In genomic region chr20:37120497-37120896, GRCh38 we compare ENCODE assay signal across 22 cellular contexts. TPM values are rescaled to one million over a fixed set of nuclear protein-coding genes. Genes with fewer than 3 reads are reported as not detected.
DNase-seq lines count a peak whose midpoint lies in the region; ATAC-seq, FAIRE-seq and TF ChIP-seq lines count a peak whose summit lies in the region.
"Had no signal": no experiment of that assay in that cellular context is flagged by ENCODE, and none has a peak within 500 bp of the region (broad histone marks: within the 10 kb centered on the region; RNA-seq: fewer than 3 reads in every experiment).

No MANE protein-coding gene starts in this region.

- peaks cover 2% of the 10 kb centered on the region for H3K27me3 Mint-ChIP-seq in neural progenitor cell (ENCODE audit: insufficient read depth, low read depth)
- H3K27me3 Mint-ChIP-seq in Calu3 (ENCODE audit: unreplicated experiment) = peaks cover 4% of the 10 kb centered on the region
- H3K27me3 Mint-ChIP-seq: B cell; CD4-positive, alpha-beta T cell had no signal

- H3K4me1 ChIP-seq in HepG2 (ENCODE audit: insufficient read depth, low read length) = peaks cover 19% of the 10 kb centered on the region
- no peaks in the 10 kb centered on the region for H3K4me1 ChIP-seq in right lobe of liver
- no peaks in the 10 kb centered on the region for H3K4me1 ChIP-seq in neural progenitor cell
- H3K4me1 ChIP-seq: A549 had no signal

- ATAC-seq in HepG2 (peak; percentile 62), right lobe of liver (no peak), GM21737 (IDR thresholded peaks at IDR 0.05; ENCODE audit: unreplicated experiment) (no peak), HG02840 (IDR thresholded peaks at IDR 0.05; ENCODE audit: low FRiP score, unreplicated experiment) (no peak)
- ATAC-seq: A549; CD8-positive, alpha-beta T cell had no signal

- H3K9me3 Mint-ChIP-seq in neural progenitor cell (peaks cover 7% of the 10 kb centered on the region), Calu3 (ENCODE audit: low read depth, unreplicated experiment) (no peaks in the 10 kb centered on the region)
- H3K9me3 Mint-ChIP-seq: CD4-positive, alpha-beta T cell; CD8-positive, alpha-beta T cell had no signal

- TF ChIP-seq POLR2A in HepG2 (IDR thresholded peaks at IDR 0.05; ENCODE audit: insufficient read depth in 1 of 2, low read depth in 2 of 2, low read length in 2 of 2) (no peak), right lobe of liver (IDR thresholded peaks at IDR 0.05) (no peak)

- H3K27ac Mint-ChIP-seq in neural progenitor cell (no peak overlapping the region), Calu3 (ENCODE audit: unreplicated experiment) (no peak overlapping the region)
- H3K27ac Mint-ChIP-seq: B cell; CD4-positive, alpha-beta T cell; CD8-positive, alpha-beta T cell had no signal

- H3K9ac ChIP-seq in HepG2 (ENCODE audit: insufficient read depth, low read depth, low read length) (no peak overlapping the region), neural progenitor cell (no peak overlapping the region)
- H3K9ac ChIP-seq: BLaER1 treated with 17β-estradiol and CSF1 and Interleukin-3, amounts not matched to agents 10 nM and 100 nM had no signal

- H3K79me2 ChIP-seq in HepG2 (ENCODE audit: insufficient read depth, low read length) (no peaks in the 10 kb centered on the region), neural progenitor cell (ENCODE audit: low read depth) (no peaks in the 10 kb centered on the region)

- no peak overlapping the region for H3K4me2 ChIP-seq in HepG2 (ENCODE audit: low read depth, low read length)
- H3K4me2 ChIP-seq in neural progenitor cell = no peak overlapping the region
- H3K4me2 ChIP-seq: A549; BLaER1 treated with 17β-estradiol and CSF1 and Interleukin-3, amounts not matched to agents 10 nM and 100 nM had no signal

- in situ Hi-C loops in HepG2 (cut with HindIII; ENCODE audit: extremely low pct_ligation_motif_present, low pct_unique_long_range_greater_than_20kb) = no loop called here

- POLR2A ChIA-PET in HepG2 (lab: Yijun Ruan, JAX) = interaction anchor here (1.5 kb wide), 1 partner anchor 58 kb away, joined by 4 read pairs; the partner anchor contains the start of genes MROH8 and RPN2

- H3K36me3 Mint-ChIP-seq in neural progenitor cell (peaks cover 5% of the 10 kb centered on the region), Calu3 (ENCODE audit: insufficient read depth, unreplicated experiment) (no peaks in the 10 kb centered on the region)
- H3K36me3 Mint-ChIP-seq: CD8-positive, alpha-beta T cell had no signal

- H3K9me3 ChIP-seq in HepG2 (ENCODE audit: low read length) = no peaks in the 10 kb centered on the region
- H3K9me3 ChIP-seq in right lobe of liver = no peaks in the 10 kb centered on the region
- H3K9me3 ChIP-seq in neural progenitor cell (ENCODE audit: low read depth) = no peaks in the 10 kb centered on the region
- H3K9me3 ChIP-seq: A549 had no signal

- TF ChIP-seq EP300 in HepG2 (IDR thresholded peaks at IDR 0.05; ENCODE audit: low read depth in 2 of 2, low read length in 2 of 2) (no peak), HepG2 (CRISPR knock-in tag; IDR thresholded peaks at IDR 0.05; ENCODE audit: borderline replicate concordance) (no peak)

- no peak overlapping the region for H2AFZ ChIP-seq in HepG2 (ENCODE audit: low read length)
- H2AFZ ChIP-seq in neural progenitor cell (replicated peaks) = peak overlapping the region; percentile 17

- H3K27ac ChIP-seq in HepG2 (ENCODE audit: extremely low read length, insufficient read depth, low read length) (no peak overlapping the region), right lobe of liver (no peak overlapping the region), neural progenitor cell (no peak overlapping the region)
- H3K27ac ChIP-seq: 22Rv1; A549; BLaER1 treated with 17β-estradiol and CSF1 and Interleukin-3, amounts not matched to agents 10 nM and 100 nM; C4-2B had no signal

- H3K4me1 Mint-ChIP-seq in neural progenitor cell = no peaks in the 10 kb centered on the region
- no peaks in the 10 kb centered on the region for H3K4me1 Mint-ChIP-seq in Calu3 (ENCODE audit: low read depth, unreplicated experiment)

- no peaks in the 10 kb centered on the region for H3K27me3 ChIP-seq in HepG2 (ENCODE audit: control insufficient read depth in 1 of 2, insufficient read depth in 2 of 2, low read length in 2 of 2)
- H3K27me3 ChIP-seq in right lobe of liver = no peaks in the 10 kb centered on the region
- no peaks in the 10 kb centered on the region for H3K27me3 ChIP-seq in neural progenitor cell
- H3K27me3 ChIP-seq: BLaER1 treated with 17β-estradiol and CSF1 and Interleukin-3, amounts not matched to agents 10 nM and 100 nM had no signal

- BruUV-seq in HepG2 (replicated peaks; lab: Mats Ljungman, UMichigan) (no TSS peak), Calu3 (replicated peaks; lab: Mats Ljungman, UMichigan) (no TSS peak)

- H3F3A ChIP-seq in neural progenitor cell (ENCODE audit: low read depth) = no peaks in the 10 kb centered on the region

- TF ChIP-seq RAD21 in HepG2 (CRISPR knock-in tag; IDR thresholded peaks at IDR 0.05) = no peak

- H3K36me3 ChIP-seq in HepG2 (replicated peaks in 1 of 2; ENCODE audit: control insufficient read depth in 1 of 2, insufficient read depth in 2 of 2, low read length in 2 of 2) (no peaks in the 10 kb centered on the region), right lobe of liver (no peaks in the 10 kb centered on the region), neural progenitor cell (no peaks in the 10 kb centered on the region)
- H3K36me3 ChIP-seq: BLaER1 treated with 17β-estradiol and CSF1 and Interleukin-3, amounts not matched to agents 10 nM and 100 nM had no signal

- DNase-seq in HepG2 (ENCODE audit: low spot score) (no peak), right lobe of liver (no peak), NCI-H526 treated with DMSO at 0.1 percent for 48 hours (lab: John Stamatoyannopoulos, UW) (peak; percentile 67), neural progenitor cell (ENCODE audit: low spot score) (no peak), Calu3 (no peak)
- DNase-seq: AML-193; CD4-positive, alpha-beta T cell; CD8-positive, alpha-beta T cell; COR-L47; DMS79 treated with DMSO at 0.1 percent for 48 hours; GF-D8 had no signal

- no peak overlapping the region for H3K4me3 ChIP-seq in HepG2 (replicated peaks in 1 of 3; ENCODE audit: insufficient read depth in 1 of 3, low read depth in 2 of 3, low read length in 3 of 3)
- H3K4me3 ChIP-seq in right lobe of liver = no peak overlapping the region
- H3K4me3 ChIP-seq in neural progenitor cell = no peak overlapping the region
- H3K4me3 ChIP-seq: A549; BLaER1 treated with 17β-estradiol and CSF1 and Interleukin-3, amounts not matched to agents 10 nM and 100 nM had no signal

- CTCF ChIA-PET in HepG2 (lab: Yijun Ruan, JAX; ENCODE audit: low intra/inter-chr PET ratio, low total read pairs) (no interaction called here), Calu3 (lab: Charles Lee) (no interaction called here)

- intact Hi-C loops in HepG2 (cut with micrococcal nuclease; ENCODE audit: unreplicated experiment) = no loop called here
- intact Hi-C loops in right lobe of liver (cut with DNase I) = no loop called here
- intact Hi-C loops in Calu3 (cut with micrococcal nuclease; ENCODE audit: unreplicated experiment) = no loop called here

- TF ChIP-seq CTCF in HepG2 (CRISPR knock-in tag; IDR thresholded peaks at IDR 0.05) = no peak
- no peak for TF ChIP-seq CTCF in right lobe of liver (IDR thresholded peaks at IDR 0.05)
- TF ChIP-seq CTCF in neural progenitor cell (IDR thresholded peaks at IDR 0.05) = no peak
- TF ChIP-seq CTCF in Calu3 (IDR thresholded peaks at IDR 0.05; ENCODE audit: unreplicated experiment) = no peak

- FAIRE-seq in HepG2 (lab: Jason Lieb, UNC) = no peak
- FAIRE-seq: A549, D721Med, G401.6, GM12891, GM19239 had no signal

- H3K4me3 Mint-ChIP-seq in neural progenitor cell = no peak overlapping the region
- no peak overlapping the region for H3K4me3 Mint-ChIP-seq in Calu3 (ENCODE audit: low read depth, unreplicated experiment)
- H3K4me3 Mint-ChIP-seq: B cell; CD4-positive, alpha-beta T cell; CD8-positive, alpha-beta T cell had no signal

- 36% methylated on average over 4 of the region's 4 CpGs for WGBS in HepG2 (ENCODE audit: low lambda C conversion rate)
- WGBS in right lobe of liver (ENCODE audit: insufficient coverage, low coverage, low lambda C conversion rate, missing lambda C conversion rate) = 85% methylated on average over 4 of the region's 4 CpGs

- no peaks in the 10 kb centered on the region for H4K20me1 ChIP-seq in HepG2 (ENCODE audit: insufficient read depth, low read length)
- H4K20me1 ChIP-seq in neural progenitor cell (ENCODE audit: low read depth) = no peaks in the 10 kb centered on the region
- H4K20me1 ChIP-seq: BLaER1 treated with 17β-estradiol and CSF1 and Interleukin-3, amounts not matched to agents 10 nM and 100 nM had no signal

RNA-seq across cellular contexts. Expression of gene RBL1, which starts 24.7 kb away (rescaled TPM):
- total RNA-seq in HepG2 (2016; rRNA removed; fragmentation: Illumina TruSeq; extraction: Trizol) = 25.9 and 27.5 TPM in 2 replicates
- total RNA-seq in HepG2 (2016; cell fraction: cytosol; rRNA removed; fragmentation: Illumina TruSeq; extraction: Trizol; ENCODE audit: low read depth) = 42.0 and 44.0 TPM in 2 replicates
- total RNA-seq in HepG2 (2016; cell fraction: insoluble cytoplasmic fraction; rRNA removed; fragmentation: Illumina TruSeq; extraction: Trizol) = 24.2 and 27.7 TPM in 2 replicates
- 15.8 and 18.1 TPM in 2 replicates for total RNA-seq in HepG2 (2016; cell fraction: membrane; rRNA removed; fragmentation: Illumina TruSeq; extraction: Trizol)
- total RNA-seq in HepG2 (2016; cell fraction: nucleus; rRNA removed; fragmentation: Illumina TruSeq; extraction: Trizol) = 32.1 and 40.4 TPM in 2 replicates
- polyA plus RNA-seq in HepG2 (2011; rRNA removed) = 4.4 and 6.0 TPM in 2 replicates
- 2.9 and 3.4 TPM in 2 replicates for polyA plus RNA-seq in HepG2 (2011; cell fraction: cytosol; rRNA removed)
- polyA plus RNA-seq in HepG2 (2011; cell fraction: nucleus; rRNA removed) = 4.2 and 6.8 TPM in 2 replicates
- polyA plus RNA-seq in HepG2 (2012) = 3.7 and 7.6 TPM in 2 replicates
- polyA plus RNA-seq in HepG2 (2016; cell fraction: cytosol; fragmentation: Illumina TruSeq; extraction: Trizol; ENCODE audit: low read depth) = 0.89 TPM in 2 replicates
- polyA plus RNA-seq in HepG2 (2016; cell fraction: insoluble cytoplasmic fraction; fragmentation: Illumina TruSeq; extraction: Trizol; ENCODE audit: low read depth) = 14.5 and 15.0 TPM in 2 replicates
- polyA plus RNA-seq in HepG2 (2016; cell fraction: membrane; fragmentation: Illumina TruSeq; extraction: Trizol; ENCODE audit: low read depth) = 2.6 and 2.7 TPM in 2 replicates
- 18.1 and 20.7 TPM in 2 replicates for polyA plus RNA-seq in HepG2 (2016; cell fraction: nucleus; fragmentation: Illumina TruSeq; extraction: Trizol; ENCODE audit: insufficient read depth, low read depth)
- 16.9 and 19.2 TPM in 2 replicates for polyA minus RNA-seq in HepG2 (2011; rRNA and poly(A)+ RNA removed; ENCODE audit: low replicate concordance)
- 10.9 and 13.3 TPM in 2 replicates for polyA minus RNA-seq in HepG2 (2011; cell fraction: cytosol; rRNA and poly(A)+ RNA removed)
- polyA minus RNA-seq in HepG2 (2011; cell fraction: nucleus; rRNA and poly(A)+ RNA removed) = 27.9 and 29.1 TPM in 2 replicates
- total RNA-seq in right lobe of liver = 1 to 10 TPM; 1.8 to 3.9 (median 2.2) TPM
- 21.3 and 22.1 TPM in 2 replicates for total RNA-seq in neural progenitor cell (ENCODE audit: low replicate concordance)
- total RNA-seq in Calu3 (2022) = 20.3 and 21.5 TPM in 2 replicates

RNA-seq across cellular contexts. Expression of gene RPN2, which starts 58.6 kb away (rescaled TPM):
- total RNA-seq in HepG2 (2016; rRNA removed; fragmentation: Illumina TruSeq; extraction: Trizol) (284 and 587 TPM in 2 replicates), right lobe of liver (100 to 1,000 TPM in 5 of 6 experiments, 10 to 100 TPM in 1; 91.7 to 188 (median 148) TPM), neural progenitor cell (ENCODE audit: low replicate concordance) (249 and 284 TPM in 2 replicates), Calu3 (2022) (508 and 522 TPM in 2 replicates)
- 65.3 and 71.8 TPM in 2 replicates for total RNA-seq in HepG2 (2016; cell fraction: cytosol; rRNA removed; fragmentation: Illumina TruSeq; extraction: Trizol; ENCODE audit: low read depth)
- total RNA-seq in HepG2 (2016; cell fraction: insoluble cytoplasmic fraction; rRNA removed; fragmentation: Illumina TruSeq; extraction: Trizol) = 271 and 578 TPM in 2 replicates
- 95.8 and 99.1 TPM in 2 replicates for total RNA-seq in HepG2 (2016; cell fraction: membrane; rRNA removed; fragmentation: Illumina TruSeq; extraction: Trizol)
- 514 and 600 TPM in 2 replicates for total RNA-seq in HepG2 (2016; cell fraction: nucleus; rRNA removed; fragmentation: Illumina TruSeq; extraction: Trizol)
- 1,560 and 1,818 TPM in 2 replicates for polyA plus RNA-seq in HepG2 (2011; rRNA removed)
- polyA plus RNA-seq in HepG2 (2011; cell fraction: cytosol; rRNA removed) = 1,385 TPM in 2 replicates
- 528 and 556 TPM in 2 replicates for polyA plus RNA-seq in HepG2 (2011; cell fraction: nucleus; rRNA removed)
- 566 and 592 TPM in 2 replicates for polyA plus RNA-seq in HepG2 (2012)
- polyA plus RNA-seq in HepG2 (2016; cell fraction: cytosol; fragmentation: Illumina TruSeq; extraction: Trizol; ENCODE audit: low read depth) = 52.7 and 53.5 TPM in 2 replicates
- 324 and 345 TPM in 2 replicates for polyA plus RNA-seq in HepG2 (2016; cell fraction: insoluble cytoplasmic fraction; fragmentation: Illumina TruSeq; extraction: Trizol; ENCODE audit: low read depth)
- 79.9 and 84.4 TPM in 2 replicates for polyA plus RNA-seq in HepG2 (2016; cell fraction: membrane; fragmentation: Illumina TruSeq; extraction: Trizol; ENCODE audit: low read depth)
- 808 and 883 TPM in 2 replicates for polyA plus RNA-seq in HepG2 (2016; cell fraction: nucleus; fragmentation: Illumina TruSeq; extraction: Trizol; ENCODE audit: insufficient read depth, low read depth)
- polyA minus RNA-seq in HepG2 (2011; rRNA and poly(A)+ RNA removed; ENCODE audit: low replicate concordance) = 817 and 1,556 TPM in 2 replicates
- polyA minus RNA-seq in HepG2 (2011; cell fraction: cytosol; rRNA and poly(A)+ RNA removed) = 735 and 849 TPM in 2 replicates
- polyA minus RNA-seq in HepG2 (2011; cell fraction: nucleus; rRNA and poly(A)+ RNA removed) = 241 and 296 TPM in 2 replicates

RNA-seq across cellular contexts. Expression of gene MROH8, which starts 58.9 kb away (rescaled TPM):
- 5.5 and 6.1 TPM in 2 replicates for total RNA-seq in HepG2 (2016; rRNA removed; fragmentation: Illumina TruSeq; extraction: Trizol)
- total RNA-seq in HepG2 (2016; cell fraction: cytosol; rRNA removed; fragmentation: Illumina TruSeq; extraction: Trizol; ENCODE audit: low read depth) = 3.0 TPM in 2 replicates
- 5.5 TPM in 2 replicates for total RNA-seq in HepG2 (2016; cell fraction: insoluble cytoplasmic fraction; rRNA removed; fragmentation: Illumina TruSeq; extraction: Trizol)
- total RNA-seq in HepG2 (2016; cell fraction: membrane; rRNA removed; fragmentation: Illumina TruSeq; extraction: Trizol) = 3.6 and 4.2 TPM in 2 replicates
- total RNA-seq in HepG2 (2016; cell fraction: nucleus; rRNA removed; fragmentation: Illumina TruSeq; extraction: Trizol) = 5.8 and 6.6 TPM in 2 replicates
- polyA plus RNA-seq in HepG2 (2011; rRNA removed) = 2.6 and 3.1 TPM in 2 replicates
- polyA plus RNA-seq in HepG2 (2011; cell fraction: cytosol; rRNA removed) = 2.7 and 3.2 TPM in 2 replicates
- 4.4 and 5.1 TPM in 2 replicates for polyA plus RNA-seq in HepG2 (2011; cell fraction: nucleus; rRNA removed)
- polyA plus RNA-seq in HepG2 (2012) = 4.1 and 4.8 TPM in 2 replicates
- polyA plus RNA-seq in HepG2 (2016; cell fraction: cytosol; fragmentation: Illumina TruSeq; extraction: Trizol; ENCODE audit: low read depth) = 1.9 and 2.2 TPM in 2 replicates
- polyA plus RNA-seq in HepG2 (2016; cell fraction: insoluble cytoplasmic fraction; fragmentation: Illumina TruSeq; extraction: Trizol; ENCODE audit: low read depth) = 5.6 and 6.7 TPM in 2 replicates
- polyA plus RNA-seq in HepG2 (2016; cell fraction: membrane; fragmentation: Illumina TruSeq; extraction: Trizol; ENCODE audit: low read depth) = 3.7 and 4.5 TPM in 2 replicates
- polyA plus RNA-seq in HepG2 (2016; cell fraction: nucleus; fragmentation: Illumina TruSeq; extraction: Trizol; ENCODE audit: insufficient read depth, low read depth) = 5.9 and 6.7 TPM in 2 replicates
- polyA minus RNA-seq in HepG2 (2011; rRNA and poly(A)+ RNA removed; ENCODE audit: low replicate concordance) = 0.77 and 2.5 TPM in 2 replicates
- 0.62 and 1.6 TPM in 2 replicates for polyA minus RNA-seq in HepG2 (2011; cell fraction: cytosol; rRNA and poly(A)+ RNA removed)
- 7.2 and 10.6 TPM in 2 replicates for polyA minus RNA-seq in HepG2 (2011; cell fraction: nucleus; rRNA and poly(A)+ RNA removed)
- total RNA-seq in right lobe of liver = 1 to 10 TPM; 1.1 to 5.2 (median 2.2) TPM
- total RNA-seq in neural progenitor cell (ENCODE audit: low replicate concordance) = 2.2 and 3.5 TPM in 2 replicates
- total RNA-seq in Calu3 (2022) = 1.4 and 2.7 TPM in 2 replicates
